Comparison of ENCODE assay signal across 8 cellular contexts in genomic region chr1:15848143-15848928, GRCh38. TPM values are rescaled to one million over a fixed set of nuclear protein-coding genes. Genes with fewer than 3 reads are reported as not detected.
DNase-seq lines count a peak whose midpoint lies in the region; ATAC-seq and TF ChIP-seq lines count a peak whose summit lies in the region.

No MANE protein-coding gene starts in this region.

- intact Hi-C loops in left cardiac atrium (cut with DNase I): no loop called here

- no peaks in the 10 kb centered on the region for H3K27me3 Mint-ChIP-seq in activated naive CD8-positive, alpha-beta T cell treated with anti-CD3 and anti-CD28 coated beads for 36 hours

- H3K36me3 Mint-ChIP-seq in activated naive CD8-positive, alpha-beta T cell treated with anti-CD3 and anti-CD28 coated beads for 36 hours: peaks cover 18% of the 10 kb centered on the region

- CTCF ChIA-PET in HEK293T (lab: Yijun Ruan, JAX): no interaction called here

- no peaks in the 10 kb centered on the region for H3K9me3 Mint-ChIP-seq in activated naive CD8-positive, alpha-beta T cell treated with anti-CD3 and anti-CD28 coated beads for 36 hours

- H3K4me1 Mint-ChIP-seq in activated naive CD8-positive, alpha-beta T cell treated with anti-CD3 and anti-CD28 coated beads for 36 hours: peaks cover 56% of the 10 kb centered on the region

- peak overlapping the region; percentile 96 for H3K27ac Mint-ChIP-seq in activated naive CD8-positive, alpha-beta T cell treated with anti-CD3 and anti-CD28 coated beads for 36 hours

- peak; percentile 65 for DNase-seq in RPMI8226
- DNase-seq in activated naive CD8-positive, alpha-beta T cell treated with anti-CD3 and anti-CD28 coated beads for 36 hours: peak; percentile 59
- peak; percentile 62 for DNase-seq in left cardiac atrium
- DNase-seq in retina: peak; percentile 70
- no peak for DNase-seq in inferior parietal cortex (ENCODE audit: extremely low spot score)
- no peak for DNase-seq in HEK293T (ENCODE audit: extremely low spot score)

- H3K4me3 Mint-ChIP-seq in activated naive CD8-positive, alpha-beta T cell treated with anti-CD3 and anti-CD28 coated beads for 36 hours: peak overlapping the region; percentile 98

- ATAC-seq in GM18858 (IDR thresholded peaks at IDR 0.05; ENCODE audit: unreplicated experiment) (peak; percentile 6), HG02970 (IDR thresholded peaks at IDR 0.05; ENCODE audit: low FRiP score, unreplicated experiment) (peak; percentile 16), left cardiac atrium (peak; percentile 11 to 12)

- POLR2A ChIA-PET in HEK293T (lab: Yijun Ruan, JAX): interaction anchor here (0.7 to 11.2 kb wide), 21 partner anchors 11 to 127 kb away, joined by 3 to 187 read pairs (median 5); partner anchors contain the start of genes UQCRHL and ZBTB17

TF ChIP-seq in HEK293T, 16 proteins besides CTCF, POLR2A, EP300 and RAD21:
- TF ChIP-seq FOXK2 (IDR thresholded peaks at IDR 0.05) (no peak), ARNT (IDR thresholded peaks at IDR 0.05) (no peak), NFRKB (IDR thresholded peaks at IDR 0.05) (no peak), FOXA1 (IDR thresholded peaks at IDR 0.05) (no peak), BHLHE40 (IDR thresholded peaks at IDR 0.05; ENCODE audit: borderline replicate concordance) (no peak), FOXM1 (IDR thresholded peaks at IDR 0.05; ENCODE audit: borderline replicate concordance) (no peak), SP1 (IDR thresholded peaks at IDR 0.05) (no peak), TARDBP (IDR thresholded peaks at IDR 0.05) (no peak), PKNOX1 (IDR thresholded peaks at IDR 0.05) (no peak), ELF4 (IDR thresholded peaks at IDR 0.05) (no peak), ZNF384 (IDR thresholded peaks at IDR 0.05) (no peak), HDGF (IDR thresholded peaks at IDR 0.05; ENCODE audit: borderline replicate concordance) (no peak), L3MBTL2 (conservative IDR thresholded peaks at IDR 0.05) (no peak), CTBP1 (IDR thresholded peaks at IDR 0.05; ENCODE audit: borderline replicate concordance) (no peak), SUZ12 (IDR thresholded peaks at IDR 0.05) (no peak), LEF1 (IDR thresholded peaks at IDR 0.05; ENCODE audit: borderline replicate concordance) (no peak)

RNA-seq across cellular contexts. Expression of gene SPEN, which starts 0.8 kb away (rescaled TPM):
- total RNA-seq in activated naive CD8-positive, alpha-beta T cell treated with anti-CD3 and anti-CD28 coated beads for 36 hours: 10 to 100 TPM; 49.3 to 51.9 TPM
- total RNA-seq in left cardiac atrium: 10 to 100 TPM; 27.8 to 36.5 TPM

RNA-seq across cellular contexts. Expression of gene UQCRHL, which starts 40.9 kb away (rescaled TPM):
- total RNA-seq in activated naive CD8-positive, alpha-beta T cell treated with anti-CD3 and anti-CD28 coated beads for 36 hours: 1 to 10 TPM; 1.9 to 2.0 TPM
- 1 to 10 TPM; 3.9 to 4.0 TPM for total RNA-seq in left cardiac atrium

Comparison
In these comparisons a context has a peak if more than half of its experiments do, and no peak if none do; other contexts are left out.
1. DNase-seq: peak in RPMI8226 (single experiment), activated naive CD8-positive, alpha-beta T cell treated with anti-CD3 and anti-CD28 coated beads for 36 hours (single experiment), left cardiac atrium (single experiment) and retina (single experiment); none in inferior parietal cortex (single experiment) and HEK293T (single experiment).
2. Peak in every context shown above with its lines, with median percentiles within 50 percentile points of each other: ATAC-seq.